1 cellular context compared by ENCODE assay signal in genomic region chr6:36319436-36319762, GRCh38.
TF ChIP-seq lines count a peak whose summit lies in the region.

No MANE protein-coding gene starts in this region.

TF ChIP-seq in HEK293, 187 proteins besides CTCF, POLR2A, EP300 and RAD21 (continued from another document and continues in another):
- peak; percentile 79; the same call in 1 of the 2 replicates for TF ChIP-seq PRDM10 (tag by site-specific recombination; IDR thresholded peaks at IDR 0.05)
- no peak for TF ChIP-seq ZNF488 (tag by site-specific recombination; IDR thresholded peaks at IDR 0.05)
- TF ChIP-seq SP3 (tag by site-specific recombination; IDR thresholded peaks at IDR 0.05), result peak; percentile 70
- TF ChIP-seq REST (tag by site-specific recombination; IDR thresholded peaks at IDR 0.05), result no peak
- TF ChIP-seq ZNF324 (tag by site-specific recombination; IDR thresholded peaks at IDR 0.05), result no peak
- TF ChIP-seq PRDM1 (tag by site-specific recombination; IDR thresholded peaks at IDR 0.05), result no peak
- no peak for TF ChIP-seq ZNF132 (tag by site-specific recombination; IDR thresholded peaks at IDR 0.05; ENCODE audit: borderline replicate concordance)
- TF ChIP-seq ZNF639 (tag by site-specific recombination; IDR thresholded peaks at IDR 0.05), result no peak
- no peak for TF ChIP-seq ZNF555 (tag by site-specific recombination; conservative IDR thresholded peaks at IDR 0.05)
- TF ChIP-seq ZNF341 (tag by site-specific recombination; IDR thresholded peaks at IDR 0.05; ENCODE audit: low read depth), result peak; percentile 64
- peak; percentile 53 for TF ChIP-seq ZIC2 (tag by site-specific recombination; IDR thresholded peaks at IDR 0.05)
- TF ChIP-seq PBX3 (CRISPR knock-in tag; IDR thresholded peaks at IDR 0.05), result no peak
- TF ChIP-seq ZNF335 (tag by site-specific recombination; conservative IDR thresholded peaks at IDR 0.05), result peak; percentile 71
- TF ChIP-seq ZNF704 (tag by site-specific recombination; IDR thresholded peaks at IDR 0.05), result no peak
- peak; percentile 61; the same call in 1 of the 2 replicates for TF ChIP-seq ZBTB48 (tag by site-specific recombination; IDR thresholded peaks at IDR 0.05)
- TF ChIP-seq ZNF202 (tag by site-specific recombination; IDR thresholded peaks at IDR 0.05; ENCODE audit: borderline replicate concordance), result no peak
- peak; percentile 19; the same call in 1 of the 2 replicates for TF ChIP-seq ZXDB (tag by site-specific recombination; IDR thresholded peaks at IDR 0.05)
- peak; percentile 64; the same call in 1 of the 2 replicates for TF ChIP-seq KLF9 (tag by site-specific recombination; IDR thresholded peaks at IDR 0.05; ENCODE audit: low read depth)
- peak; percentile 56 for TF ChIP-seq IKZF3 (tag by site-specific recombination; IDR thresholded peaks at IDR 0.05)
- no peak for TF ChIP-seq ATF2 (tag by site-specific recombination; IDR thresholded peaks at IDR 0.05; ENCODE audit: low read depth)
- peak; percentile 98 for TF ChIP-seq WT1 (tag by site-specific recombination; IDR thresholded peaks at IDR 0.05)
- TF ChIP-seq ZNF449 (tag by site-specific recombination; IDR thresholded peaks at IDR 0.05), result no peak
- TF ChIP-seq PATZ1 (tag by site-specific recombination; IDR thresholded peaks at IDR 0.05), result peak; percentile 74
- peak; percentile 99 for TF ChIP-seq KLF1 (tag by site-specific recombination; IDR thresholded peaks at IDR 0.05)
- 0 out of 2 replicates have a peak, but pooled peaks have one; percentile 18 for TF ChIP-seq BCL11A (tag by site-specific recombination; IDR thresholded peaks at IDR 0.05; ENCODE audit: low read depth)
- no peak for TF ChIP-seq ZNF133 (tag by site-specific recombination; IDR thresholded peaks at IDR 0.05)
- peak; percentile 44; the same call in 1 of the 2 replicates for TF ChIP-seq SCRT2 (tag by site-specific recombination; IDR thresholded peaks at IDR 0.05)
- no peak for TF ChIP-seq ZNF394 (tag by site-specific recombination; IDR thresholded peaks at IDR 0.05; ENCODE audit: borderline replicate concordance)
- TF ChIP-seq ZNF658 (tag by site-specific recombination; IDR thresholded peaks at IDR 0.05), result no peak
- TF ChIP-seq KLF10 (tag by site-specific recombination; IDR thresholded peaks at IDR 0.05), result no peak
- no peak for TF ChIP-seq ZNF544 (tag by site-specific recombination; IDR thresholded peaks at IDR 0.05)
- TF ChIP-seq ZNF791 (tag by site-specific recombination; IDR thresholded peaks at IDR 0.05), result no peak
- TF ChIP-seq SP7 (tag by site-specific recombination; IDR thresholded peaks at IDR 0.05), result peak; percentile 64
- no peak for TF ChIP-seq ZSCAN23 (tag by site-specific recombination; IDR thresholded peaks at IDR 0.05)
- TF ChIP-seq ZNF274 (IDR thresholded peaks at IDR 0.05; ENCODE audit: low read length), result no peak
- TF ChIP-seq ZNF274 (tag by site-specific recombination; IDR thresholded peaks at IDR 0.05; ENCODE audit: borderline replicate concordance), result no peak
- TF ChIP-seq OSR2 (tag by site-specific recombination; IDR thresholded peaks at IDR 0.05), result peak; percentile 98
- TF ChIP-seq ZNF692 (tag by site-specific recombination; IDR thresholded peaks at IDR 0.05), result peak; percentile 46; the same call in 1 of the 2 replicates
- no peak for TF ChIP-seq RBAK (tag by site-specific recombination; IDR thresholded peaks at IDR 0.05)
- no peak for TF ChIP-seq ZNF354C (tag by site-specific recombination; IDR thresholded peaks at IDR 0.05; ENCODE audit: borderline replicate concordance, low read depth)
- TF ChIP-seq ZNF707 (tag by site-specific recombination; IDR thresholded peaks at IDR 0.05), result no peak
